In genomic region chr13:29573190-29573589, GRCh38 we compare ENCODE assay signal across 9 cellular contexts. TPM values are rescaled to one million over a fixed set of nuclear protein-coding genes. Genes with fewer than 3 reads are reported as not detected.
DNase-seq lines count a peak whose midpoint lies in the region; ATAC-seq, FAIRE-seq and TF ChIP-seq lines count a peak whose summit lies in the region.
"Had no signal": no experiment of that assay in that cellular context is flagged by ENCODE, and none has a peak within 500 bp of the region (broad histone marks: within the 10 kb centered on the region; RNA-seq: fewer than 3 reads in every experiment).

No MANE protein-coding gene starts in this region.

- H3K4me3 ChIP-seq in endothelial cell of umbilical vein (replicated peaks in 1 of 3; ENCODE audit: insufficient read depth in 1 of 3, low read depth in 1 of 3, low read length in 3 of 3): no peak overlapping the region

- intact Hi-C loops in endothelial cell of umbilical vein (cut with micrococcal nuclease): no loop called here

- no peaks in the 10 kb centered on the region for H3K9me1 ChIP-seq in endothelial cell of umbilical vein (replicated peaks; ENCODE audit: control insufficient read depth, extremely low read depth, insufficient read depth, low read length)

- POLR2A ChIA-PET in endothelial cell of umbilical vein (lab: Charles Lee): interaction anchor here (0.6 kb wide), 1 partner anchor 9 kb away, joined by 4 read pairs; no protein-coding TSS in a partner anchor

- no peak overlapping the region for H3K27ac ChIP-seq in endothelial cell of umbilical vein (ENCODE audit: insufficient read depth, low read depth, low read length)

- dilution Hi-C loops in endothelial cell of umbilical vein (cut with MboI; ENCODE audit: extremely low pct_ligation_motif_present, low sequenced_read_pairs): no loop called here

- H2AFZ ChIP-seq in endothelial cell of umbilical vein (ENCODE audit: low read depth, low read length): no peak overlapping the region

- FAIRE-seq in endothelial cell of umbilical vein (lab: Jason Lieb, UNC): no peak
- FAIRE-seq in H54 (lab: Jason Lieb, UNC): no peak

- BruUV-seq in endothelial cell of umbilical vein (replicated peaks; lab: Mats Ljungman, UMichigan): no TSS peak

- no peaks in the 10 kb centered on the region for H4K20me1 ChIP-seq in endothelial cell of umbilical vein (replicated peaks; ENCODE audit: control insufficient read depth, extremely low read depth, insufficient read depth, low read length)

- CTCF ChIA-PET in endothelial cell of umbilical vein (lab: Charles Lee): interaction anchor here (1.2 to 4.3 kb wide), 4 partner anchors 9 to 65 kb away, joined by 3 to 26 read pairs (median 6); no protein-coding TSS in a partner anchor

- no peak for TF ChIP-seq POLR2A in endothelial cell of umbilical vein (IDR thresholded peaks at IDR 0.05; ENCODE audit: low read depth, low read length)
- no peak for TF ChIP-seq POLR2A in H54 (IDR thresholded peaks at IDR 0.05; ENCODE audit: low read depth, low read length)

- DNase-seq in NCI-H187 (lab: John Stamatoyannopoulos, UW): peak; percentile 8 to 16
- DNase-seq in NCI-H187 treated with DMSO at 0.1 percent for 48 hours (lab: John Stamatoyannopoulos, UW): no peak
- peak; percentile 60 for DNase-seq in NCI-H2107 treated with DMSO at 0.1 percent for 48 hours (lab: John Stamatoyannopoulos, UW; ENCODE audit: unreplicated experiment)
- DNase-seq in endothelial cell of umbilical vein (ENCODE audit: low read depth, low spot score): peak; percentile 19
- peak; percentile 21 for DNase-seq in retina
- no peak for DNase-seq in H54 (ENCODE audit: insufficient read length, low spot score)
- DNase-seq in cortex of kidney (lab: John Stamatoyannopoulos, UW): no peak
- DNase-seq: activated CD4-positive, alpha-beta memory T cell treated with anti-CD3 and anti-CD28 coated beads for 36 hours had no signal

- peaks cover 99% of the 10 kb centered on the region for H3K79me2 ChIP-seq in endothelial cell of umbilical vein (ENCODE audit: control insufficient read depth, insufficient read depth, low read length)

- ATAC-seq in HG03432 (IDR thresholded peaks at IDR 0.05; ENCODE audit: unreplicated experiment): no peak

- H3K4me1 ChIP-seq in endothelial cell of umbilical vein (ENCODE audit: control insufficient read depth, extremely low read depth, insufficient read depth, low read length): peaks cover 18% of the 10 kb centered on the region

- H3K36me3 ChIP-seq in endothelial cell of umbilical vein (ENCODE audit: control insufficient read depth in 2 of 2, extremely low read depth in 1 of 2, insufficient read depth in 2 of 2, low read length in 2 of 2): no peaks in the 10 kb centered on the region

- no peaks in the 10 kb centered on the region for H3K9me3 ChIP-seq in endothelial cell of umbilical vein (replicated peaks; ENCODE audit: control insufficient read depth, insufficient read depth, low read length)

- TF ChIP-seq CTCF in endothelial cell of umbilical vein (IDR thresholded peaks at IDR 0.05; ENCODE audit: extremely low read depth in 1 of 2, insufficient read depth in 1 of 2, low read depth in 1 of 2, low read length in 2 of 2): no peak

- H3K27me3 ChIP-seq in endothelial cell of umbilical vein (ENCODE audit: control insufficient read depth in 2 of 2, insufficient read depth in 2 of 2, low read length in 2 of 2): no peaks in the 10 kb centered on the region

- H3K9ac ChIP-seq in endothelial cell of umbilical vein (replicated peaks; ENCODE audit: extremely low read depth, insufficient read depth, low read length): no peak overlapping the region

- H3K4me2 ChIP-seq in endothelial cell of umbilical vein (ENCODE audit: insufficient read depth, low read length): no peak overlapping the region

TF ChIP-seq in endothelial cell of umbilical vein, 7 proteins besides CTCF, POLR2A, EP300 and RAD21:
- TF ChIP-seq POLR2AphosphoS5 (IDR thresholded peaks at IDR 0.05; ENCODE audit: insufficient read depth, low read depth, low read length): no peak
- no peak for TF ChIP-seq GATA2 (IDR thresholded peaks at IDR 0.05; ENCODE audit: insufficient read depth, insufficient read length, low read depth, low read length)
- no peak for TF ChIP-seq MYC (IDR thresholded peaks at IDR 0.05; ENCODE audit: low read depth, low read length)
- TF ChIP-seq MAX (IDR thresholded peaks at IDR 0.05; ENCODE audit: insufficient read depth, insufficient read length): no peak
- TF ChIP-seq EZH2 (IDR thresholded peaks at IDR 0.05; ENCODE audit: borderline replicate concordance, low read depth, low read length, severe bottlenecking): no peak
- no peak for TF ChIP-seq JUN (IDR thresholded peaks at IDR 0.05; ENCODE audit: borderline replicate concordance, insufficient read depth, insufficient read length, low read depth)
- no peak for TF ChIP-seq FOS (IDR thresholded peaks at IDR 0.05; ENCODE audit: borderline replicate concordance, insufficient read depth, low read length)

RNA-seq across cellular contexts. Expression of gene SLC7A1, which starts 22.3 kb away (rescaled TPM):
- 79.3 and 81.2 TPM in 2 replicates for total RNA-seq in endothelial cell of umbilical vein
- polyA plus RNA-seq in endothelial cell of umbilical vein: 18.8 and 21.0 TPM in 2 replicates
- 17.3 and 17.6 TPM in 2 replicates for polyA plus RNA-seq in endothelial cell of umbilical vein (2011; cell fraction: cytosol; rRNA removed)
- polyA plus RNA-seq in endothelial cell of umbilical vein (2011; cell fraction: nucleus; rRNA removed): 30.4 and 31.7 TPM in 2 replicates
- 32.8 and 37.7 TPM in 2 replicates for polyA plus RNA-seq in endothelial cell of umbilical vein (2012)
- polyA minus RNA-seq in endothelial cell of umbilical vein: 48.2 and 64.0 TPM in 2 replicates
- polyA minus RNA-seq in endothelial cell of umbilical vein (2011; cell fraction: cytosol; rRNA and poly(A)+ RNA removed): 25.9 TPM
- polyA minus RNA-seq in endothelial cell of umbilical vein (2011; cell fraction: nucleus; rRNA and poly(A)+ RNA removed): 38.5 and 56.9 TPM in 2 replicates

Comparison
In these comparisons a context has a peak if more than half of its experiments do, and no peak if none do; other contexts are left out.
1. DNase-seq: peak in NCI-H187 (2 of 2), NCI-H2107 treated with DMSO at 0.1 percent for 48 hours (single experiment), endothelial cell of umbilical vein (single experiment) and retina (single experiment); none in NCI-H187 treated with DMSO at 0.1 percent for 48 hours (single experiment), H54 (single experiment) and cortex of kidney (single experiment).